ENCODE assay signal across 15 cellular contexts in the genomic region with DNA sequence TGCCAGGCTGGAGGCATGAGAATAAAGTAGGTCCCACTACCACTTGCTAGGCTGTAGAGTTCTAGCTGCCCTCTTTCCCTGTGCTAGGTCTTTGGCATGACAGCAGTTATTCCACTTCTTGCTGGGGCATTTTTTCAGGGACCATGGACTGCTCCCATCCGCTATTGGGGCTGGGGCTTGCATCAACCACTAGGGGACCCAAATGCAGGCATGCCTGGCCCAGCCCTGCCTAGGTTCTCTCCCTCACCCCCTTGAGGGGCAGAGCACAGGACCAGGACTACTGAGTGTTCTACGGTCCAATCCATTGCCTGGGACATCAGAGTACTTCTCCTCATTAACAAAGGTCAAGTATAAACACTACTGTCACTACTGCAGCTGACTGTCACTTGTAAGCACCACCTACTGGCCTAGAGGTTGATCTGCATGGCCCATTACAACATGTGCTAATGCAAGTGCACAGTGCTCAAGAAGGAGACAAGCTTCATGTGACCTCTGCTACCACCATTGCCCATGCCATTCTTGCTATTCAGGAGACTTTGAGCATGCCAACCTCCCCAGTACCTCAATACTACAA.
DNase-seq lines count a peak whose midpoint lies in the region; ATAC-seq and TF ChIP-seq lines count a peak whose summit lies in the region.
"Had no signal": no experiment of that assay in that cellular context is flagged by ENCODE, and none has a peak within 500 bp of the region (broad histone marks: within the 10 kb centered on the region; RNA-seq: fewer than 3 reads in every experiment).

No MANE protein-coding gene starts in this region.

- H3K36me3 Mint-ChIP-seq in activated T-cell treated with anti-CD3 and anti-CD28 coated beads, Interleukin-2, amount 50 U/mL, for 4 hours (ENCODE audit: insufficient read depth): peaks cover 5% of the 10 kb centered on the region

- peak; percentile 51 for ATAC-seq in HG02798 (IDR thresholded peaks at IDR 0.05; ENCODE audit: poor library complexity, unreplicated experiment)
- no peak for ATAC-seq in Panc1
- ATAC-seq in left lobe of liver: peak; percentile 54
- no peak for ATAC-seq in GM21528 (IDR thresholded peaks at IDR 0.05; ENCODE audit: low FRiP score, unreplicated experiment)
- ATAC-seq in activated T-cell treated with anti-CD3 and anti-CD28 coated beads, Interleukin-2, amount 50 U/mL, for 4 hours: no peak

- H3K36me3 ChIP-seq in Panc1 (ENCODE audit: control insufficient read depth, insufficient read depth, low read length) (no peaks in the 10 kb centered on the region), Peyer's patch (no peaks in the 10 kb centered on the region)
- H3K36me3 ChIP-seq: spleen had no signal

- TF ChIP-seq CTCF in GM12873 (IDR thresholded peaks at IDR 0.05; ENCODE audit: insufficient read depth, low read depth, low read length, missing control alignments) (peak; percentile 61), Panc1 (IDR thresholded peaks at IDR 0.05) (peak; percentile 16; the same call in 1 of the 2 replicates), Peyer's patch (IDR thresholded peaks at IDR 0.05) (peak in 3 of 6 experiments; percentile 6 to 24 (median 13))

- peaks cover 37% of the 10 kb centered on the region for H3K27me3 Mint-ChIP-seq in activated T-cell treated with anti-CD3 and anti-CD28 coated beads, Interleukin-2, amount 50 U/mL, for 4 hours (ENCODE audit: low read depth)

- in situ Hi-C loops in Panc1 (cut with HindIII; ENCODE audit: low pct_unique_long_range_greater_than_20kb, low sequenced_read_pairs): no loop called here

- no peaks in the 10 kb centered on the region for H3K9me3 ChIP-seq in Panc1 (ENCODE audit: control insufficient read depth, insufficient read depth, low read depth, low read length)
- no peaks in the 10 kb centered on the region for H3K9me3 ChIP-seq in Peyer's patch

- H3K27me3 ChIP-seq in Panc1 (ENCODE audit: control insufficient read depth, insufficient read depth, low read length) (no peaks in the 10 kb centered on the region), Peyer's patch (no peaks in the 10 kb centered on the region)

- DNase-seq in Panc1 (ENCODE audit: low read depth, low spot score) (no peak), left lobe of liver (ENCODE audit: low spot score) (no peak), NCI-H774 (lab: John Stamatoyannopoulos, UW) (no peak), Peyer's patch (no peak)
- DNase-seq in activated T-cell treated with anti-CD3 and anti-CD28 coated beads, Interleukin-2, amount 50 U/mL, for 4 hours: no peak
- DNase-seq: activated CD4-positive, alpha-beta T cell treated with anti-CD3 and anti-CD28 coated beads for 48 hours; activated effector memory CD4-positive, alpha-beta T cell treated with Interleukin-2 at 50 U/mL for 16 hours; CD4-positive, alpha-beta memory T cell; kidney glomerular epithelial cell; spleen; SW 1271 had no signal

- POLR2A ChIA-PET in Panc1 (lab: Charles Lee): interaction anchor here (0.7 kb wide), 1 partner anchor 475 kb away, joined by 3 read pairs; no protein-coding TSS in a partner anchor

- no peaks in the 10 kb centered on the region for H3K4me1 Mint-ChIP-seq in activated T-cell treated with anti-CD3 and anti-CD28 coated beads, Interleukin-2, amount 50 U/mL, for 4 hours (ENCODE audit: low read depth)
- H3K4me1 Mint-ChIP-seq: CD4-positive, alpha-beta memory T cell; central memory CD8-positive, alpha-beta T cell had no signal

- no peak overlapping the region for H3K4me3 ChIP-seq in Panc1 (ENCODE audit: low read depth in 2 of 2, low read length in 2 of 2)
- H3K4me3 ChIP-seq in Peyer's patch: no peak overlapping the region
- H3K4me3 ChIP-seq: spleen had no signal

- H3K4me3 Mint-ChIP-seq in activated T-cell treated with anti-CD3 and anti-CD28 coated beads, Interleukin-2, amount 50 U/mL, for 4 hours: no peak overlapping the region
- H3K4me3 Mint-ChIP-seq: CD4-positive, alpha-beta memory T cell; central memory CD8-positive, alpha-beta T cell had no signal

- H3K9me3 Mint-ChIP-seq in activated T-cell treated with anti-CD3 and anti-CD28 coated beads, Interleukin-2, amount 50 U/mL, for 4 hours: peaks cover 23% of the 10 kb centered on the region
- H3K9me3 Mint-ChIP-seq: central memory CD8-positive, alpha-beta T cell had no signal

- no peak for TF ChIP-seq POLR2A in Peyer's patch (IDR thresholded peaks at IDR 0.05)

- BruUV-seq in Panc1 (replicated peaks; lab: Mats Ljungman, UMichigan): no TSS peak

- H3K27ac ChIP-seq in Panc1 (ENCODE audit: low read length): no peak overlapping the region
- H3K27ac ChIP-seq in Peyer's patch: no peak overlapping the region
- H3K27ac ChIP-seq: spleen had no signal

- CTCF ChIA-PET in Panc1 (lab: Charles Lee): no interaction called here

- no peaks in the 10 kb centered on the region for H3K4me1 ChIP-seq in Panc1 (ENCODE audit: control insufficient read depth, insufficient read depth, low read length)
- no peaks in the 10 kb centered on the region for H3K4me1 ChIP-seq in Peyer's patch
- H3K4me1 ChIP-seq: spleen had no signal

- intact Hi-C loops in Panc1 (cut with micrococcal nuclease; ENCODE audit: unreplicated experiment): no loop called here

Comparison
In these comparisons a context has a peak if more than half of its experiments do, and no peak if none do; other contexts are left out.
1. ATAC-seq: peak in HG02798 (single experiment) and left lobe of liver (single experiment); none in Panc1 (single experiment), GM21528 (single experiment) and activated T-cell treated with anti-CD3 and anti-CD28 coated beads, Interleukin-2, amount 50 U/mL, for 4 hours (0 of 2).